Comparison of ENCODE assay signal across 22 cellular contexts in genomic region chr22:38451864-38452263, GRCh38. TPM values are rescaled to one million over a fixed set of nuclear protein-coding genes. Genes with fewer than 3 reads are reported as not detected.
"Had no signal": no experiment of that assay in that cellular context is flagged by ENCODE, and none has a peak within 500 bp of the region (broad histone marks: within the 10 kb centered on the region; RNA-seq: fewer than 3 reads in every experiment).

No MANE protein-coding gene starts in this region.

- H3K36me3 Mint-ChIP-seq: activated CD4-positive, alpha-beta memory T cell treated with anti-CD3 and anti-CD28 coated beads for 36 hours had no signal

- H3K9me3 Mint-ChIP-seq: activated CD4-positive, alpha-beta memory T cell treated with anti-CD3 and anti-CD28 coated beads for 36 hours; activated CD4-positive, alpha-beta T cell treated with anti-CD3 and anti-CD28 coated beads, Interleukin-2, amount 10 ng/mL, durations not matched to agents 7 days and 5 days; activated naive CD4-positive, alpha-beta T cell treated with anti-CD3 and anti-CD28 coated beads, Interleukin-2, amount 50 U/mL, for 72 hours; activated naive CD8-positive, alpha-beta T cell treated with anti-CD3 and anti-CD28 coated beads, Interleukin-2, amount 50 U/mL, for 24 hours; activated T-cell treated with anti-CD3 and anti-CD28 coated beads, Interleukin-2, amount 50 U/mL, for 4 hours had no signal

- ATAC-seq: activated naive CD4-positive, alpha-beta T cell treated with anti-CD3 and anti-CD28 coated beads, Interleukin-2, amount 50 U/mL, for 72 hours; activated naive CD8-positive, alpha-beta T cell treated with anti-CD3 and anti-CD28 coated beads, Interleukin-2, amount 50 U/mL, for 24 hours; activated T-cell treated with anti-CD3 and anti-CD28 coated beads, Interleukin-2, amount 50 U/mL, for 4 hours; T-helper 17 cell had no signal

- H3K27ac ChIP-seq: brain microvascular endothelial cell, Peyer's patch had no signal

- H3K4me3 ChIP-seq: Peyer's patch had no signal

- H3K4me3 Mint-ChIP-seq: activated CD4-positive, alpha-beta memory T cell treated with anti-CD3 and anti-CD28 coated beads for 36 hours; activated CD4-positive, alpha-beta T cell treated with anti-CD3 and anti-CD28 coated beads, Interleukin-2, amount 10 ng/mL, durations not matched to agents 7 days and 5 days; activated naive CD8-positive, alpha-beta T cell treated with anti-CD3 and anti-CD28 coated beads, Interleukin-2, amount 50 U/mL, for 24 hours; activated T-cell treated with anti-CD3 and anti-CD28 coated beads, Interleukin-2, amount 50 U/mL, for 4 hours; T-helper 17 cell had no signal

- H3K9me3 ChIP-seq: Peyer's patch had no signal

- H3K27ac Mint-ChIP-seq: activated CD4-positive, alpha-beta memory T cell treated with anti-CD3 and anti-CD28 coated beads for 36 hours; activated CD4-positive, alpha-beta T cell treated with anti-CD3 and anti-CD28 coated beads, Interleukin-2, amount 10 ng/mL, durations not matched to agents 7 days and 5 days; activated naive CD4-positive, alpha-beta T cell treated with anti-CD3 and anti-CD28 coated beads, Interleukin-2, amount 50 U/mL, for 72 hours; activated naive CD8-positive, alpha-beta T cell treated with anti-CD3 and anti-CD28 coated beads, Interleukin-2, amount 50 U/mL, for 24 hours; T-helper 17 cell had no signal

- FAIRE-seq: astrocyte had no signal

- H3K36me3 ChIP-seq: brain microvascular endothelial cell, Peyer's patch had no signal

- DNase-seq: activated CD4-positive, alpha-beta memory T cell treated with anti-CD3 and anti-CD28 coated beads for 36 hours; activated CD4-positive, alpha-beta T cell treated with anti-CD3 and anti-CD28 coated beads, Interleukin-2, amount 10 ng/mL, durations not matched to agents 7 days and 5 days; activated CD4-positive, CD25-positive, alpha-beta regulatory T cell; activated CD8-positive, alpha-beta memory T cell treated with anti-CD3 and anti-CD28 coated beads for 24 hours; activated effector memory CD4-positive, alpha-beta T cell treated with anti-CD3 and anti-CD28 coated beads, Interleukin-2, amount 50 U/mL, for 16 hours; activated naive CD4-positive, alpha-beta T cell treated with Interleukin-2 at 50 U/mL for 16 hours; activated naive CD8-positive, alpha-beta T cell treated with anti-CD3 and anti-CD28 coated beads, Interleukin-2, amount 50 U/mL, for 24 hours; activated T-cell treated with anti-CD3 and anti-CD28 coated beads, Interleukin-2, amount 50 U/mL, for 4 hours; amniotic stem cell; brain microvascular endothelial cell; Kasumi-1; KBM-7; NCI-H1048; NCI-H146; NCI-H187 treated with DMSO at 0.1 percent for 48 hours; NCI-H2081 treated with DMSO at 0.1 percent for 48 hours; Peyer's patch; SIG-M5; T-helper 17 cell; T-helper 9 cell had no signal

RNA-seq across cellular contexts. Expression of gene KCNJ4, which starts 3.1 kb away (rescaled TPM):
- total RNA-seq: activated CD4-positive, alpha-beta memory T cell treated with anti-CD3 and anti-CD28 coated beads for 36 hours; activated CD4-positive, alpha-beta T cell treated with anti-CD3 and anti-CD28 coated beads, Interleukin-2, amount 10 ng/mL, durations not matched to agents 7 days and 5 days; activated naive CD4-positive, alpha-beta T cell treated with anti-CD3 and anti-CD28 coated beads, Interleukin-2, amount 50 U/mL, for 72 hours; activated T-cell treated with anti-CD3 and anti-CD28 coated beads, Interleukin-2, amount 50 U/mL, for 4 hours; Peyer's patch; T-helper 17 cell had no signal

RNA-seq across cellular contexts. Expression of gene KDELR3, which starts 16.0 kb away (rescaled TPM):
- total RNA-seq: T-helper 17 cell had no signal
